Comparison of ENCODE assay signal across 11 cellular contexts in the genomic region with DNA sequence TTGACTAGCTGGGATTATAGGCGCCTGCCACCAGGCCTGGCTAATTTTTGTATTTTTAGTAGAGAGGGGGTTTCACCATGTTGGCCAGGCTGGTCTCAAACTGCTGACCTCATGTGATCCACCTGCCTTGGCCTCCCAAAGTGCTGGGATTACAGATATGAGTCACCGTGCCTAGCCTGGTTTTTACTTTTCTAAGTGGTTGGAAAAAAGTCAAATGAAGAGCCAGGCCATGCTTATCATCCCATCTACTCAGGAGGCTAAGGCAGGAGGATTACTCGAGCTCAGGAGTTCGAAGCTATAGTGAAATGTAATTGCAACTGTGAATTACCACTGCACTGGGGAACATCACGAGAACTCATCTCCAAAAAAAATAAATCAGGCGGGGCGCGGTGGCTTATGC. TPM values are rescaled to one million over a fixed set of nuclear protein-coding genes. Genes with fewer than 3 reads are reported as not detected.
"Had no signal": no experiment of that assay in that cellular context is flagged by ENCODE, and none has a peak within 500 bp of the region (broad histone marks: within the 10 kb centered on the region; RNA-seq: fewer than 3 reads in every experiment).

No MANE protein-coding gene starts in this region.

RNA-seq across cellular contexts. Expression of gene NXNL1, which starts 57.9 kb away (rescaled TPM):
- total RNA-seq: OCI-LY7, PC-3, PC-9, Peyer's patch, Right ventricle myocardium inferior, RPMI7951, SJCRH30, SJSA1, SK-MEL-5, T-cell had no signal
- polyA plus RNA-seq: SK-N-SH had no signal
